21 cellular contexts compared by ENCODE assay signal in genomic region chr7:127755529-127755928, GRCh38.
DNase-seq lines count a peak whose midpoint lies in the region; ATAC-seq and TF ChIP-seq lines count a peak whose summit lies in the region.
"Had no signal": no experiment of that assay in that cellular context is flagged by ENCODE, and none has a peak within 500 bp of the region (broad histone marks: within the 10 kb centered on the region; RNA-seq: fewer than 3 reads in every experiment).

No MANE protein-coding gene starts in this region.

- CTCF ChIA-PET in WTC11 (lab: Charles Lee): interaction anchor here (0.8 to 1.7 kb wide), 3 partner anchors 30 to 44 kb away, joined by 3 to 10 read pairs (median 4); no protein-coding TSS in a partner anchor
- CTCF ChIA-PET in CD4-positive, alpha-beta memory T cell (lab: Charles Lee; ENCODE audit: partially characterized antibody): no interaction called here

- intact Hi-C loops in CD4-positive, alpha-beta memory T cell (cut with micrococcal nuclease): no loop called here

- H3K27me3 Mint-ChIP-seq in WTC11 (ENCODE audit: low read depth): no peaks in the 10 kb centered on the region
- H3K27me3 Mint-ChIP-seq in CD4-positive, alpha-beta memory T cell: no peaks in the 10 kb centered on the region
- H3K27me3 Mint-ChIP-seq: activated naive CD4-positive, alpha-beta T cell treated with anti-CD3 and anti-CD28 coated beads, Interleukin-2, amount 10 ng/mL, durations not matched to agents 7 days and 5 days; activated T-cell treated with anti-CD3 and anti-CD28 coated beads, Interleukin-2, amount 50 U/mL, for 24 hours had no signal

- H3K36me3 Mint-ChIP-seq in WTC11: no peaks in the 10 kb centered on the region
- H3K36me3 Mint-ChIP-seq in CD4-positive, alpha-beta memory T cell: peaks cover 1 to 13% of the 10 kb centered on the region in 2 donors

- H3K27ac Mint-ChIP-seq in WTC11: peak overlapping the region; percentile 81
- no peak overlapping the region for H3K27ac Mint-ChIP-seq in CD4-positive, alpha-beta memory T cell
- H3K27ac Mint-ChIP-seq: activated naive CD4-positive, alpha-beta T cell treated with anti-CD3 and anti-CD28 coated beads, Interleukin-2, amount 10 ng/mL, durations not matched to agents 7 days and 5 days; activated T-cell treated with anti-CD3 and anti-CD28 coated beads, Interleukin-2, amount 50 U/mL, for 24 hours had no signal

- no peak overlapping the region for H3K4me3 Mint-ChIP-seq in WTC11
- H3K4me3 Mint-ChIP-seq in CD4-positive, alpha-beta memory T cell: no peak overlapping the region
- H3K4me3 Mint-ChIP-seq: activated naive CD4-positive, alpha-beta T cell treated with anti-CD3 and anti-CD28 coated beads, Interleukin-2, amount 10 ng/mL, durations not matched to agents 7 days and 5 days; activated T-cell treated with anti-CD3 and anti-CD28 coated beads, Interleukin-2, amount 50 U/mL, for 24 hours had no signal

- H3K4me1 ChIP-seq in CD4-positive, alpha-beta memory T cell (ENCODE audit: insufficient read depth, low read length): peaks cover 18% of the 10 kb centered on the region

- H3K4me3 ChIP-seq in CD4-positive, alpha-beta memory T cell (ENCODE audit: low read length in 2 of 2): no peak overlapping the region
- H3K4me3 ChIP-seq: mucosa of descending colon had no signal

- H3K36me3 ChIP-seq in CD4-positive, alpha-beta memory T cell (ENCODE audit: insufficient read depth, low read length): no peaks in the 10 kb centered on the region
- H3K36me3 ChIP-seq: neutrophil had no signal

- POLR2A ChIA-PET in WTC11 (lab: Charles Lee): no interaction called here
- POLR2A ChIA-PET in CD4-positive, alpha-beta memory T cell (lab: Charles Lee; ENCODE audit: partially characterized antibody): no interaction called here

- H3K9me3 Mint-ChIP-seq in WTC11: no peaks in the 10 kb centered on the region
- no peaks in the 10 kb centered on the region for H3K9me3 Mint-ChIP-seq in CD4-positive, alpha-beta memory T cell
- H3K9me3 Mint-ChIP-seq: activated naive CD4-positive, alpha-beta T cell treated with anti-CD3 and anti-CD28 coated beads, Interleukin-2, amount 10 ng/mL, durations not matched to agents 7 days and 5 days; activated T-cell treated with anti-CD3 and anti-CD28 coated beads, Interleukin-2, amount 50 U/mL, for 24 hours had no signal

- DNase-seq in NCI-H1417 (lab: John Stamatoyannopoulos, UW) (peak in 2 of 3 experiments; percentile 56 to 82), NCI-H1417 treated with DMSO at 0.1 percent for 48 hours (lab: John Stamatoyannopoulos, UW) (no peak), NCI-H748 (lab: John Stamatoyannopoulos, UW; ENCODE audit: unreplicated experiment) (peak; percentile 59), WTC11 (ENCODE audit: low spot score) (no peak), retina (peak; percentile 69)
- DNase-seq in CD4-positive, alpha-beta memory T cell: no peak
- DNase-seq: activated CD4-positive, alpha-beta T cell treated with anti-CD3 and anti-CD28 coated beads for 1 hour; activated naive CD4-positive, alpha-beta T cell treated with anti-CD3 and anti-CD28 coated beads, Interleukin-2, amount 10 ng/mL, durations not matched to agents 7 days and 5 days; activated T-cell treated with anti-CD3 and anti-CD28 coated beads, Interleukin-2, amount 50 U/mL, for 24 hours; aorta; central memory CD4-positive, alpha-beta T cell; H7; KG1; left ventricle myocardium superior; mucosa of descending colon; NCI-H1105; NCI-H510A treated with DMSO at 0.1 percent for 48 hours had no signal

- no peaks in the 10 kb centered on the region for H3K27me3 ChIP-seq in CD4-positive, alpha-beta memory T cell (ENCODE audit: insufficient read depth, low read length)
- H3K27me3 ChIP-seq: neutrophil had no signal

- no peak for ATAC-seq in WTC11
- ATAC-seq in HG03196 (IDR thresholded peaks at IDR 0.05; ENCODE audit: unreplicated experiment): no peak
- ATAC-seq in HG02970 (IDR thresholded peaks at IDR 0.05; ENCODE audit: low FRiP score, unreplicated experiment): no peak
- ATAC-seq: left ventricle myocardium superior, mucosa of descending colon had no signal

- TF ChIP-seq CTCF in WTC11 (IDR thresholded peaks at IDR 0.05): no peak

- no peaks in the 10 kb centered on the region for H3K9me3 ChIP-seq in CD4-positive, alpha-beta memory T cell (ENCODE audit: control insufficient read depth in 1 of 2, low read length in 2 of 2)
- H3K9me3 ChIP-seq: mucosa of descending colon, neutrophil had no signal

- no peak overlapping the region for H3K27ac ChIP-seq in CD4-positive, alpha-beta memory T cell (ENCODE audit: low read depth, low read length)
- H3K27ac ChIP-seq: 22Rv1, neutrophil had no signal

- H3K4me1 Mint-ChIP-seq in WTC11: peaks cover 51% of the 10 kb centered on the region
- peaks cover 41 to 86% (median 64%) of the 10 kb centered on the region in 4 donors for H3K4me1 Mint-ChIP-seq in CD4-positive, alpha-beta memory T cell

TF ChIP-seq in WTC11, 78 proteins besides CTCF, POLR2A, EP300 and RAD21 (continues in another document):
- TF ChIP-seq, protein P1, sequence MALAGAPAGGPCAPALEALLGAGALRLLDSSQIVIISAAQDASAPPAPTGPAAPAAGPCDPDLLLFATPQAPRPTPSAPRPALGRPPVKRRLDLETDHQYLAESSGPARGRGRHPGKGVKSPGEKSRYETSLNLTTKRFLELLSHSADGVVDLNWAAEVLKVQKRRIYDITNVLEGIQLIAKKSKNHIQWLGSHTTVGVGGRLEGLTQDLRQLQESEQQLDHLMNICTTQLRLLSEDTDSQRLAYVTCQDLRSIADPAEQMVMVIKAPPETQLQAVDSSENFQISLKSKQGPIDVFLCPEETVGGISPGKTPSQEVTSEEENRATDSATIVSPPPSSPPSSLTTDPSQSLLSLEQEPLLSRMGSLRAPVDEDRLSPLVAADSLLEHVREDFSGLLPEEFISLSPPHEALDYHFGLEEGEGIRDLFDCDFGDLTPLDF (CRISPR knock-in tag; IDR thresholded peaks at IDR 0.05): no peak
- TF ChIP-seq, protein P2, sequence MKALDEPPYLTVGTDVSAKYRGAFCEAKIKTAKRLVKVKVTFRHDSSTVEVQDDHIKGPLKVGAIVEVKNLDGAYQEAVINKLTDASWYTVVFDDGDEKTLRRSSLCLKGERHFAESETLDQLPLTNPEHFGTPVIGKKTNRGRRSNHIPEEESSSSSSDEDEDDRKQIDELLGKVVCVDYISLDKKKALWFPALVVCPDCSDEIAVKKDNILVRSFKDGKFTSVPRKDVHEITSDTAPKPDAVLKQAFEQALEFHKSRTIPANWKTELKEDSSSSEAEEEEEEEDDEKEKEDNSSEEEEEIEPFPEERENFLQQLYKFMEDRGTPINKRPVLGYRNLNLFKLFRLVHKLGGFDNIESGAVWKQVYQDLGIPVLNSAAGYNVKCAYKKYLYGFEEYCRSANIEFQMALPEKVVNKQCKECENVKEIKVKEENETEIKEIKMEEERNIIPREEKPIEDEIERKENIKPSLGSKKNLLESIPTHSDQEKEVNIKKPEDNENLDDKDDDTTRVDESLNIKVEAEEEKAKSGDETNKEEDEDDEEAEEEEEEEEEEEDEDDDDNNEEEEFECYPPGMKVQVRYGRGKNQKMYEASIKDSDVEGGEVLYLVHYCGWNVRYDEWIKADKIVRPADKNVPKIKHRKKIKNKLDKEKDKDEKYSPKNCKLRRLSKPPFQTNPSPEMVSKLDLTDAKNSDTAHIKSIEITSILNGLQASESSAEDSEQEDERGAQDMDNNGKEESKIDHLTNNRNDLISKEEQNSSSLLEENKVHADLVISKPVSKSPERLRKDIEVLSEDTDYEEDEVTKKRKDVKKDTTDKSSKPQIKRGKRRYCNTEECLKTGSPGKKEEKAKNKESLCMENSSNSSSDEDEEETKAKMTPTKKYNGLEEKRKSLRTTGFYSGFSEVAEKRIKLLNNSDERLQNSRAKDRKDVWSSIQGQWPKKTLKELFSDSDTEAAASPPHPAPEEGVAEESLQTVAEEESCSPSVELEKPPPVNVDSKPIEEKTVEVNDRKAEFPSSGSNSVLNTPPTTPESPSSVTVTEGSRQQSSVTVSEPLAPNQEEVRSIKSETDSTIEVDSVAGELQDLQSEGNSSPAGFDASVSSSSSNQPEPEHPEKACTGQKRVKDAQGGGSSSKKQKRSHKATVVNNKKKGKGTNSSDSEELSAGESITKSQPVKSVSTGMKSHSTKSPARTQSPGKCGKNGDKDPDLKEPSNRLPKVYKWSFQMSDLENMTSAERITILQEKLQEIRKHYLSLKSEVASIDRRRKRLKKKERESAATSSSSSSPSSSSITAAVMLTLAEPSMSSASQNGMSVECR (CRISPR knock-in tag; IDR thresholded peaks at IDR 0.05; ENCODE audit: borderline replicate concordance): no peak
- TF ChIP-seq, protein P3, sequence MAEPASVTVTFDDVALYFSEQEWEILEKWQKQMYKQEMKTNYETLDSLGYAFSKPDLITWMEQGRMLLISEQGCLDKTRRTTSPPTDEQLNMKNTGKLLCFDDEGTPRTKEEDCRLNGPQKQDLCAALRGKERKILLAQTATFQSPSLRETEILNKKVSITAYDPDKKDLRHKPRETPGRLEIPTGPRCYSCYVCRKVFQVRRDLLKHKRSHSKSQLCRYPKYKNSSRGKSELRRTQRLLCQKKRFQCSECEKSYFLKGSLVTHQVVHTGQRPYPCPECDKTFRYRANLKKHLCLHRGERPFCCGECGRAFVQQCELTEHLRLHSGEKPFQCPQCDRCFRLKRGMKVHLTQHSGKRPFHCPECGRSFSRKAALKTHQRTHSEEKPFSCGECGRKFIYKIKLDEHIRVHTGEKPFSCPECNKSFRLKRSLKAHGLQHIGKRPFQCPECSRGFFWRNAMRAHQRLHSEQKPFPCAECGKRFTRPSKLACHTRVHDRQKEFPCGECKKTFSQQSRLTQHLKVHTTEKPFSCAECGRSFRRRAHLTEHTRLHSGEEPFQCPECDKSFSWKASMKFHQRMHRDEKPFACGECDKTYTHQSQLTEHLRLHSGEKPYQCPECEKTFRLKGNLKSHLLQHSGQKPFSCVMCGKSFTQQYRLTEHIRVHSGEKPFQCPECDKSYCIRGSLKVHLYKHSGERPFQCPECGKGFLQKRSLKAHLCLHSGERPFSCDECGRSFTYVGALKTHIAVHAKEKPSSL (CRISPR knock-in tag; conservative IDR thresholded peaks at IDR 0.05): no peak
- TF ChIP-seq, protein P4, sequence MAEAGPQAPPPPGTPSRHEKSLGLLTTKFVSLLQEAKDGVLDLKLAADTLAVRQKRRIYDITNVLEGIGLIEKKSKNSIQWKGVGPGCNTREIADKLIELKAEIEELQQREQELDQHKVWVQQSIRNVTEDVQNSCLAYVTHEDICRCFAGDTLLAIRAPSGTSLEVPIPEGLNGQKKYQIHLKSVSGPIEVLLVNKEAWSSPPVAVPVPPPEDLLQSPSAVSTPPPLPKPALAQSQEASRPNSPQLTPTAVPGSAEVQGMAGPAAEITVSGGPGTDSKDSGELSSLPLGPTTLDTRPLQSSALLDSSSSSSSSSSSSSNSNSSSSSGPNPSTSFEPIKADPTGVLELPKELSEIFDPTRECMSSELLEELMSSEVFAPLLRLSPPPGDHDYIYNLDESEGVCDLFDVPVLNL (CRISPR knock-in tag; IDR thresholded peaks at IDR 0.05; ENCODE audit: borderline replicate concordance, low read depth): no peak
- TF ChIP-seq RELA (CRISPR knock-in tag; IDR thresholded peaks at IDR 0.05; ENCODE audit: borderline replicate concordance) (no peak), OVOL2 (CRISPR knock-in tag; IDR thresholded peaks at IDR 0.05; ENCODE audit: borderline replicate concordance) (no peak), NR3C1 (CRISPR knock-in tag; conservative IDR thresholded peaks at IDR 0.05; ENCODE audit: low read depth) (no peak), NR1H2 (CRISPR knock-in tag; IDR thresholded peaks at IDR 0.05) (no peak), ZNF423 (CRISPR knock-in tag; IDR thresholded peaks at IDR 0.05) (no peak)

Comparison
In these comparisons a context has a peak if more than half of its experiments do, and no peak if none do; other contexts are left out.
1. DNase-seq: peak in NCI-H1417 (2 of 3), NCI-H748 (single experiment) and retina (single experiment); none in NCI-H1417 treated with DMSO at 0.1 percent for 48 hours (single experiment), WTC11 (single experiment) and CD4-positive, alpha-beta memory T cell (0 of 5).